Comparison of ENCODE assay signal across 13 cellular contexts in genomic region chr16:12064291-12064690, GRCh38.
"Had no signal": no experiment of that assay in that cellular context is flagged by ENCODE, and none has a peak within 500 bp of the region (broad histone marks: within the 10 kb centered on the region; RNA-seq: fewer than 3 reads in every experiment).

No MANE protein-coding gene starts in this region.

- H3K4me3 Mint-ChIP-seq: naive thymus-derived CD8-positive, alpha-beta T cell; stimulated activated naive CD8-positive, alpha-beta T cell treated with anti-CD3 and anti-CD28 coated beads, Interleukin-15, Interleukin-2, amounts not matched to agents 100 ng/mL and 50 ng/mL, for 24 hours had no signal

- H3K27ac ChIP-seq: transverse colon had no signal

- H3K27me3 ChIP-seq: heart right ventricle, right atrium auricular region, sigmoid colon, transverse colon had no signal

- H3K27ac Mint-ChIP-seq: stimulated activated naive CD8-positive, alpha-beta T cell treated with anti-CD3 and anti-CD28 coated beads, Interleukin-15, Interleukin-2, amounts not matched to agents 100 ng/mL and 50 ng/mL, for 24 hours had no signal

- H3K27me3 Mint-ChIP-seq: naive thymus-derived CD8-positive, alpha-beta T cell; stimulated activated naive CD8-positive, alpha-beta T cell treated with anti-CD3 and anti-CD28 coated beads, Interleukin-15, Interleukin-2, amounts not matched to agents 100 ng/mL and 50 ng/mL, for 24 hours had no signal

- H3K4me3 ChIP-seq: heart right ventricle, mucosa of descending colon, right atrium auricular region, sigmoid colon, skin epidermis, transverse colon had no signal

- H3K9me3 Mint-ChIP-seq: naive thymus-derived CD8-positive, alpha-beta T cell; stimulated activated naive CD8-positive, alpha-beta T cell treated with anti-CD3 and anti-CD28 coated beads, Interleukin-15, Interleukin-2, amounts not matched to agents 100 ng/mL and 50 ng/mL, for 24 hours had no signal

- ATAC-seq: esophagus mucosa; heart right ventricle; mucosa of descending colon; naive thymus-derived CD8-positive, alpha-beta T cell had no signal

- H3K9me3 ChIP-seq: heart right ventricle, mucosa of descending colon, right atrium auricular region, sigmoid colon, transverse colon had no signal

- DNase-seq: cortex of kidney; effector memory CD4-positive, alpha-beta T cell; heart right ventricle; hypothalamus; kidney glomerular epithelial cell; mucosa of descending colon; naive thymus-derived CD8-positive, alpha-beta T cell; sigmoid colon; transverse colon had no signal

- H3K36me3 ChIP-seq: transverse colon had no signal
